ENCODE assay signal across 8 cellular contexts in genomic region chr1:88683848-88684481, GRCh38. TPM values are rescaled to one million over a fixed set of nuclear protein-coding genes. Genes with fewer than 3 reads are reported as not detected.
DNase-seq lines count a peak whose midpoint lies in the region; ATAC-seq, FAIRE-seq and TF ChIP-seq lines count a peak whose summit lies in the region.

TSS of gene PKN2 (plus strand) at chr1:88684273. CDS start at chr1:88684581, 308 bp downstream.

- POLR2A ChIA-PET in naive thymus-derived CD8-positive, alpha-beta T cell (lab: Charles Lee) = interaction anchor here (0.6 to 3.1 kb wide), 15 partner anchors 9 to 1979 kb away, joined by 3 to 35 read pairs (median 7); partner anchors contain the start of genes GTF2B, HS2ST1, LMO4 and SELENOF

- peak within 1 kb of the TSS; percentile 75 for H3K4me3 ChIP-seq in RWPE2 (ENCODE audit: severe bottlenecking)
- peak within 1 kb of the TSS; percentile 71 to 99 (median 82) for H3K4me3 ChIP-seq in fibroblast of lung (replicated peaks in 1 of 4; ENCODE audit: control extremely low read depth in 1 of 4, insufficient read depth in 1 of 4, low read depth in 3 of 4, low read length in 4 of 4)

- peak within 1 kb of the TSS; percentile 84 for H3K4me2 ChIP-seq in fibroblast of lung (ENCODE audit: extremely low read depth, insufficient read depth, low read length)

- peaks cover 39% of the 10 kb centered on the region for H3K79me2 ChIP-seq in fibroblast of lung (ENCODE audit: control insufficient read depth, insufficient read depth, low read length)

- peak within 1 kb of the TSS; percentile 98 for H3K27ac Mint-ChIP-seq in activated T-helper 2 cell treated with anti-CD3 and anti-CD28 coated beads, Interferon-gamma antibody, Interleukin-2, Interleukin-4, amounts not matched to agents 10 μg/mL and 5 μg/mL and 100 μg/mL, durations not matched to agents 14 hours and 24 hours and 36 hours
- peak within 1 kb of the TSS; percentile 95 to 99 (median 97) for H3K27ac Mint-ChIP-seq in naive thymus-derived CD8-positive, alpha-beta T cell

- peaks cover 9% of the 10 kb centered on the region for H3K27me3 Mint-ChIP-seq in activated T-helper 2 cell treated with anti-CD3 and anti-CD28 coated beads, Interferon-gamma antibody, Interleukin-2, Interleukin-4, amounts not matched to agents 10 μg/mL and 5 μg/mL and 100 μg/mL, durations not matched to agents 14 hours and 24 hours and 36 hours (ENCODE audit: low read depth)
- H3K27me3 Mint-ChIP-seq in naive thymus-derived CD8-positive, alpha-beta T cell = no peaks in the 10 kb centered on the region

- peaks cover 26% of the 10 kb centered on the region for H3K4me1 ChIP-seq in RWPE2 (ENCODE audit: insufficient read depth, poor library complexity, severe bottlenecking)
- H3K4me1 ChIP-seq in fibroblast of lung (ENCODE audit: control insufficient read depth, extremely low read depth, insufficient read depth, low read length) = no peaks in the 10 kb centered on the region

- peak; percentile 94 for TF ChIP-seq POLR2A in H54 (IDR thresholded peaks at IDR 0.05; ENCODE audit: low read depth, low read length)

- H3K9me3 ChIP-seq in RWPE2 (ENCODE audit: severe bottlenecking) (no peaks in the 10 kb centered on the region), fibroblast of lung (ENCODE audit: control insufficient read depth, insufficient read depth, low read depth, low read length) (no peaks in the 10 kb centered on the region)

- peaks cover 22% of the 10 kb centered on the region for H3K4me1 Mint-ChIP-seq in activated T-helper 2 cell treated with anti-CD3 and anti-CD28 coated beads, Interferon-gamma antibody, Interleukin-2, Interleukin-4, amounts not matched to agents 10 μg/mL and 5 μg/mL and 100 μg/mL, durations not matched to agents 14 hours and 24 hours and 36 hours (ENCODE audit: low read depth)
- peaks cover 20 to 45% (median 25%) of the 10 kb centered on the region in 4 donors for H3K4me1 Mint-ChIP-seq in naive thymus-derived CD8-positive, alpha-beta T cell

- DNase-seq in ELR (ENCODE audit: low read depth) (peak; percentile 99), H54 (ENCODE audit: insufficient read length, low spot score) (peak; percentile 75), LoVo (ENCODE audit: low spot score) (peak; percentile 97), RWPE2 (ENCODE audit: low spot score) (peak; percentile 96), fibroblast of lung (ENCODE audit: low read depth in 2 of 2) (peak; percentile 98 to 99)
- peak; percentile 97 for DNase-seq in activated T-helper 2 cell treated with anti-CD3 and anti-CD28 coated beads, Interferon-gamma antibody, Interleukin-2, Interleukin-4, amounts not matched to agents 10 μg/mL and 5 μg/mL and 100 μg/mL, durations not matched to agents 14 hours and 24 hours and 36 hours (ENCODE audit: low spot score)
- DNase-seq in naive thymus-derived CD8-positive, alpha-beta T cell = peak; percentile 92 to 98 (median 97)
- peak; percentile 94 to 97 (median 96) for DNase-seq in stimulated activated naive CD4-positive, alpha-beta T cell (lab: John Stamatoyannopoulos, UW)

- no peaks in the 10 kb centered on the region for H4K20me1 ChIP-seq in fibroblast of lung (ENCODE audit: control insufficient read depth, extremely low read depth, insufficient read depth, low read length)

- H3K27ac ChIP-seq in RWPE2 (ENCODE audit: poor library complexity, severe bottlenecking) (peak within 1 kb of the TSS; percentile 93), fibroblast of lung (ENCODE audit: insufficient read depth, low read length) (peak within 1 kb of the TSS; percentile 73)

- peaks cover 5% of the 10 kb centered on the region for H3K36me3 Mint-ChIP-seq in activated T-helper 2 cell treated with anti-CD3 and anti-CD28 coated beads, Interferon-gamma antibody, Interleukin-2, Interleukin-4, amounts not matched to agents 10 μg/mL and 5 μg/mL and 100 μg/mL, durations not matched to agents 14 hours and 24 hours and 36 hours (ENCODE audit: low read depth)
- H3K36me3 Mint-ChIP-seq in naive thymus-derived CD8-positive, alpha-beta T cell = peaks cover 0 to 10% (median 0%) of the 10 kb centered on the region in 3 donors

- no peaks in the 10 kb centered on the region for H3K9me3 Mint-ChIP-seq in activated T-helper 2 cell treated with anti-CD3 and anti-CD28 coated beads, Interferon-gamma antibody, Interleukin-2, Interleukin-4, amounts not matched to agents 10 μg/mL and 5 μg/mL and 100 μg/mL, durations not matched to agents 14 hours and 24 hours and 36 hours
- no peaks in the 10 kb centered on the region for H3K9me3 Mint-ChIP-seq in naive thymus-derived CD8-positive, alpha-beta T cell

- peak within 1 kb of the TSS; percentile 70 for H2AFZ ChIP-seq in fibroblast of lung (ENCODE audit: low read length)

- H3K4me3 Mint-ChIP-seq in activated T-helper 2 cell treated with anti-CD3 and anti-CD28 coated beads, Interferon-gamma antibody, Interleukin-2, Interleukin-4, amounts not matched to agents 10 μg/mL and 5 μg/mL and 100 μg/mL, durations not matched to agents 14 hours and 24 hours and 36 hours (ENCODE audit: low read depth) = peak within 1 kb of the TSS; percentile 99
- H3K4me3 Mint-ChIP-seq in naive thymus-derived CD8-positive, alpha-beta T cell = peak within 1 kb of the TSS; percentile 92 to 99 (median 97)

- ATAC-seq in RWPE2 (ENCODE audit: low read depth) = peak; percentile 87
- peak; percentile 87 to 90 for ATAC-seq in naive thymus-derived CD8-positive, alpha-beta T cell

- peak within 1 kb of the TSS; percentile 69 for H3K9ac ChIP-seq in fibroblast of lung (ENCODE audit: insufficient read depth, low read length)

- H3K27me3 ChIP-seq in RWPE2 (ENCODE audit: insufficient read depth, poor library complexity, severe bottlenecking) (no peaks in the 10 kb centered on the region), fibroblast of lung (ENCODE audit: control insufficient read depth, insufficient read depth, low read length) (no peaks in the 10 kb centered on the region)

- peak; percentile 98 for FAIRE-seq in H54 (lab: Jason Lieb, UNC)

- intact Hi-C loops in activated T-helper 2 cell treated with anti-CD3 and anti-CD28 coated beads, Interferon-gamma antibody, Interleukin-2, Interleukin-4, amounts not matched to agents 10 μg/mL and 5 μg/mL and 100 μg/mL, durations not matched to agents 14 hours and 24 hours and 36 hours (cut with micrococcal nuclease) = loop anchor here (1.0 to 10.0 kb wide), 6 partner anchors 23 to 1989 kb away; partner anchors contain the start of genes GTF2B, HS2ST1 and SELENOF

- TF ChIP-seq CTCF in RWPE2 (IDR thresholded peaks at IDR 0.05; ENCODE audit: poor library complexity, severe bottlenecking) (no peak), fibroblast of lung (conservative IDR thresholded peaks at IDR 0.05 in 1 of 2, IDR thresholded peaks at IDR 0.05 in 1 of 2; ENCODE audit: low read depth in 1 of 2, low read length in 2 of 2) (peak; percentile 4 to 9)

- peaks cover 21% of the 10 kb centered on the region for H3K36me3 ChIP-seq in RWPE2 (ENCODE audit: low read depth)
- H3K36me3 ChIP-seq in fibroblast of lung (ENCODE audit: control insufficient read depth, insufficient read depth, low read length) = no peaks in the 10 kb centered on the region

RNA-seq across cellular contexts. Expression of gene PKN2, which starts in this region (rescaled TPM):
- 21.2 and 21.4 TPM in 2 replicates for total RNA-seq in activated T-helper 2 cell treated with anti-CD3 and anti-CD28 coated beads, Interferon-gamma antibody, Interleukin-2, Interleukin-4, amounts not matched to agents 10 μg/mL and 5 μg/mL and 100 μg/mL, durations not matched to agents 14 hours and 24 hours and 36 hours
- 22.6 and 28.7 TPM in 2 replicates for total RNA-seq in fibroblast of lung
- polyA plus RNA-seq in fibroblast of lung = 26.8 and 29.9 TPM in 2 replicates
- 14.2 and 17.3 TPM in 2 replicates for polyA plus RNA-seq in fibroblast of lung (2012)
- polyA minus RNA-seq in fibroblast of lung (ENCODE audit: low replicate concordance) = 6.0 and 8.0 TPM in 2 replicates
- total RNA-seq in naive thymus-derived CD8-positive, alpha-beta T cell = 10 to 100 TPM; 51.5 to 62.1 TPM
- 1 to 10 TPM; 5.3 to 8.6 (median 7.6) TPM for polyA plus RNA-seq in naive thymus-derived CD8-positive, alpha-beta T cell

Comparison
In these comparisons a context has a peak if more than half of its experiments do, and no peak if none do; other contexts are left out.
1. Peak in every context shown above with its lines: DNase-seq, ATAC-seq, H3K4me3 ChIP-seq and H3K27ac ChIP-seq.